10 cellular contexts compared by ENCODE assay signal in the genomic region with DNA sequence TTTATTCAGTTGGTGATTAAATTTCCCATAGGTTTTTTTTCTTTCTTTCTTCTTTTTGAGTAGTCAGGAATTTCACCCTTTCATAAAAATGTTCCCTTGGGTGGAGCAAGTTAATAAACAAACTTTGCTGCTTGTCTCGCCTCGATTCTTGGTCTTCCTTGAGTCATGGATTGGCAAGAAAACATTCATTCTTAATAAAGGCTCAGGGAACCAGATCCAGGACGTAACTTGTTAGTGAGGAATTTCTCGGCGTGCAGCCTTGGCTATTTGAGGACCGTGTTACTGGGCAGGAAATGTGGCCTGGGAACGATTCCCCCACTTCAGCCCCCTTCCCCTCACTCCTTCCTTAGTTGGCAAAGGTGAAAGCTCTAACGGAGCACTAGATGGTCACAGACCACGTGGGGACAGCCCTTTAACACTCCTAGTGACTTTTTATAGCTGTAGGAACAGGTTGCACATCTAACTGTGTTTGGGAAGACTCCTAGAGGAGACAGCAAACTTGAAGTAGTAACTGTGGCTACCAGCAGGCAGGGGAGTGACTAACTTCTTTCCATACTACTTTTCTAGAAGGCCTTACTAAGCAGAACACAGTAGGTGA.
DNase-seq lines count a peak whose midpoint lies in the region; TF ChIP-seq lines count a peak whose summit lies in the region.
"Had no signal": no experiment of that assay in that cellular context is flagged by ENCODE, and none has a peak within 500 bp of the region (broad histone marks: within the 10 kb centered on the region; RNA-seq: fewer than 3 reads in every experiment).

No MANE protein-coding gene starts in this region.

- intact Hi-C loops in ascending aorta (cut with DNase I) = loop anchor here (2.0 to 10.0 kb wide), 7 partner anchors 54 to 449 kb away; a partner anchor contains a TSS

- H3K4me1 ChIP-seq in ascending aorta (peaks cover 9 to 45% of the 10 kb centered on the region in 2 donors), right atrium auricular region (peaks cover 0 to 48% of the 10 kb centered on the region in 2 donors)

- no peak overlapping the region for H3K4me3 Mint-ChIP-seq in activated naive CD4-positive, alpha-beta T cell treated with anti-CD3 and anti-CD28 coated beads, Interleukin-2, amount 10 ng/mL, durations not matched to agents 7 days and 5 days
- H3K4me3 Mint-ChIP-seq: activated T-cell treated with anti-CD3 and anti-CD28 coated beads, Interleukin-2, amount 50 U/mL, for 4 hours had no signal

- in situ Hi-C loops in G401 (cut with HindIII; ENCODE audit: low sequenced_read_pairs) = no loop called here

- H3K36me3 Mint-ChIP-seq in activated naive CD4-positive, alpha-beta T cell treated with anti-CD3 and anti-CD28 coated beads, Interleukin-2, amount 10 ng/mL, durations not matched to agents 7 days and 5 days = no peaks in the 10 kb centered on the region

- H3K4me1 Mint-ChIP-seq in activated naive CD4-positive, alpha-beta T cell treated with anti-CD3 and anti-CD28 coated beads, Interleukin-2, amount 10 ng/mL, durations not matched to agents 7 days and 5 days = no peaks in the 10 kb centered on the region

- no peaks in the 10 kb centered on the region for H3K27me3 ChIP-seq in ascending aorta
- H3K27me3 ChIP-seq in right atrium auricular region = no peaks in the 10 kb centered on the region

- no peak overlapping the region for H3K27ac Mint-ChIP-seq in activated naive CD4-positive, alpha-beta T cell treated with anti-CD3 and anti-CD28 coated beads, Interleukin-2, amount 10 ng/mL, durations not matched to agents 7 days and 5 days

- TF ChIP-seq CTCF in ascending aorta (IDR thresholded peaks at IDR 0.05) = no peak
- no peak for TF ChIP-seq CTCF in right atrium auricular region (IDR thresholded peaks at IDR 0.05)

- H3K27me3 Mint-ChIP-seq in activated naive CD4-positive, alpha-beta T cell treated with anti-CD3 and anti-CD28 coated beads, Interleukin-2, amount 10 ng/mL, durations not matched to agents 7 days and 5 days = peaks cover 53% of the 10 kb centered on the region

- H3K9me3 ChIP-seq in ascending aorta (no peaks in the 10 kb centered on the region), right atrium auricular region (no peaks in the 10 kb centered on the region)

- no peaks in the 10 kb centered on the region for H3K9me3 Mint-ChIP-seq in activated naive CD4-positive, alpha-beta T cell treated with anti-CD3 and anti-CD28 coated beads, Interleukin-2, amount 10 ng/mL, durations not matched to agents 7 days and 5 days

- CTCF ChIA-PET in activated naive CD4-positive, alpha-beta T cell treated with anti-CD3 and anti-CD28 coated beads, Interleukin-2, amount 10 ng/mL, durations not matched to agents 7 days and 5 days (lab: Charles Lee) = no interaction called here

- H3K27ac ChIP-seq in ascending aorta (peak overlapping the region; percentile 91 to 96), right atrium auricular region (peak overlapping the region; percentile 87 to 90)

- H3K4me3 ChIP-seq in ascending aorta (peak overlapping the region; percentile 88 to 98), right atrium auricular region (peak overlapping the region in 1 of 2 donors; percentile 92)

- DNase-seq in Daoy (ENCODE audit: low read depth) = peak; percentile 56
- peak; percentile 14 to 88 for DNase-seq in ascending aorta (ENCODE audit: low spot score in 2 of 2)
- DNase-seq in right atrium auricular region (ENCODE audit: low spot score) = peak; percentile 77
- peak; percentile 96 for DNase-seq in renal cortical epithelial cell (ENCODE audit: low read depth)
- DNase-seq in NCI-H510A (lab: John Stamatoyannopoulos, UW) = no peak
- no peak for DNase-seq in activated naive CD4-positive, alpha-beta T cell treated with anti-CD3 and anti-CD28 coated beads, Interleukin-2, amount 10 ng/mL, durations not matched to agents 7 days and 5 days
- no peak for DNase-seq in NCI-H524 treated with DMSO at 0.1 percent for 48 hours (lab: John Stamatoyannopoulos, UW)
- no peak for DNase-seq in G401 (ENCODE audit: low spot score)
- DNase-seq: activated T-cell treated with anti-CD3 and anti-CD28 coated beads, Interleukin-2, amount 50 U/mL, for 4 hours; DMS153 had no signal

- H3K36me3 ChIP-seq in ascending aorta = no peaks in the 10 kb centered on the region
- no peaks in the 10 kb centered on the region for H3K36me3 ChIP-seq in right atrium auricular region

Comparison
In these comparisons a context has a peak if more than half of its experiments do, and no peak if none do; other contexts are left out.
1. DNase-seq: peak in Daoy (single experiment), ascending aorta (2 of 2), right atrium auricular region (single experiment) and renal cortical epithelial cell (single experiment); none in NCI-H510A (single experiment), activated naive CD4-positive, alpha-beta T cell treated with anti-CD3 and anti-CD28 coated beads, Interleukin-2, amount 10 ng/mL, durations not matched to agents 7 days and 5 days (single experiment), NCI-H524 treated with DMSO at 0.1 percent for 48 hours (single experiment) and G401 (single experiment).